8 cellular contexts compared by ENCODE assay signal in genomic region chr7:140304071-140304799, GRCh38.
DNase-seq lines count a peak whose midpoint lies in the region; ATAC-seq, FAIRE-seq and TF ChIP-seq lines count a peak whose summit lies in the region.

No MANE protein-coding gene starts in this region.

- no peak overlapping the region for H3K18ac ChIP-seq in mesenchymal stem cell (ENCODE audit: low read depth in 1 of 2, low read length in 2 of 2)

- H4K91ac ChIP-seq in mesenchymal stem cell (ENCODE audit: low read length): no peak overlapping the region

- no peak overlapping the region for H2BK12ac ChIP-seq in mesenchymal stem cell (ENCODE audit: low read length in 2 of 2)

- H4K8ac ChIP-seq in mesenchymal stem cell (ENCODE audit: low read length): no peak overlapping the region

- no peak for FAIRE-seq in bronchial epithelial cell (lab: Jason Lieb, UNC)

- H2AFZ ChIP-seq in mesenchymal stem cell (ENCODE audit: low read depth, low read length): no peak overlapping the region

- H3K4ac ChIP-seq in mesenchymal stem cell (ENCODE audit: low read depth in 1 of 2, low read length in 2 of 2): no peak overlapping the region

- no peak overlapping the region for H2AK5ac ChIP-seq in mesenchymal stem cell (ENCODE audit: low read length, severe bottlenecking)

- WGBS in mesenchymal stem cell: 96% methylated on average over 6 of the region's 7 CpGs

- no peaks in the 10 kb centered on the region for H3K9me3 ChIP-seq in RWPE2 (ENCODE audit: severe bottlenecking)
- H3K9me3 ChIP-seq in mesenchymal stem cell (ENCODE audit: control insufficient read depth, low read length): no peaks in the 10 kb centered on the region

- H3K14ac ChIP-seq in mesenchymal stem cell (ENCODE audit: low read length in 2 of 2): no peak overlapping the region

- no peak for TF ChIP-seq CTCF in RWPE2 (IDR thresholded peaks at IDR 0.05; ENCODE audit: poor library complexity, severe bottlenecking)
- TF ChIP-seq CTCF in bronchial epithelial cell (IDR thresholded peaks at IDR 0.05; ENCODE audit: insufficient read depth, low read length, severe bottlenecking): peak; percentile 24

- H3K27me3 ChIP-seq in RWPE2 (ENCODE audit: insufficient read depth, poor library complexity, severe bottlenecking) (no peaks in the 10 kb centered on the region), bronchial epithelial cell (ENCODE audit: control insufficient read depth, insufficient read depth, low read length) (no peaks in the 10 kb centered on the region), mesenchymal stem cell (ENCODE audit: control insufficient read depth in 1 of 2, insufficient read depth in 1 of 2, low read length in 2 of 2) (peaks cover 0 to 37% of the 10 kb centered on the region in 2 experiments)

- H2BK15ac ChIP-seq in mesenchymal stem cell (ENCODE audit: low read depth, poor library complexity, severe bottlenecking): no peak overlapping the region

- ATAC-seq in GM21576 (IDR thresholded peaks at IDR 0.05; ENCODE audit: unreplicated experiment): peak; percentile 80
- peak; percentile 42; the same call in 1 of the 3 replicates for ATAC-seq in RWPE2 (ENCODE audit: low read depth)

- no peak overlapping the region for H3K4me2 ChIP-seq in mesenchymal stem cell (ENCODE audit: low read length, poor library complexity, severe bottlenecking)

- H2BK120ac ChIP-seq in mesenchymal stem cell (ENCODE audit: low read depth, low read length): no peak overlapping the region

- H3K4me1 ChIP-seq in RWPE2 (ENCODE audit: insufficient read depth, poor library complexity, severe bottlenecking) (no peaks in the 10 kb centered on the region), mesenchymal stem cell (ENCODE audit: control insufficient read depth, insufficient read depth, low read depth, low read length) (no peaks in the 10 kb centered on the region)

- no peak overlapping the region for H3K23ac ChIP-seq in mesenchymal stem cell (ENCODE audit: low read length in 2 of 2)

- peak overlapping the region; percentile 70 for H3K9ac ChIP-seq in mesenchymal stem cell (ENCODE audit: low read length)

- no peaks in the 10 kb centered on the region for H3K79me1 ChIP-seq in mesenchymal stem cell (replicated peaks; ENCODE audit: low read length, poor library complexity, severe bottlenecking)

- no peak overlapping the region for H2BK5ac ChIP-seq in mesenchymal stem cell (ENCODE audit: low read depth, low read length, poor library complexity, severe bottlenecking)

- no peak overlapping the region for H3K4me3 ChIP-seq in RWPE2 (ENCODE audit: severe bottlenecking)
- H3K4me3 ChIP-seq in bronchial epithelial cell (ENCODE audit: low read depth, low read length): no peak overlapping the region
- H3K4me3 ChIP-seq in mesenchymal stem cell (ENCODE audit: insufficient read depth in 1 of 2, low read depth in 1 of 2, low read length in 2 of 2): no peak overlapping the region

- DNase-seq in COLO668 (lab: John Stamatoyannopoulos, UW; ENCODE audit: unreplicated experiment) (peak; percentile 24), RWPE2 (ENCODE audit: low spot score) (no peak), bronchial epithelial cell (ENCODE audit: low read depth) (peak; percentile 26), mesenchymal stem cell (peak; percentile 9), SKM-1 treated with dmso at 0.1 percent for 144 hours (lab: John Stamatoyannopoulos, UW; ENCODE audit: unreplicated experiment) (no peak), NCI-H1417 treated with DMSO at 0.1 percent for 48 hours (lab: John Stamatoyannopoulos, UW) (no peak), NOMO-1 treated with DMSO at 0.1 percent for 48 hours (lab: John Stamatoyannopoulos, UW; ENCODE audit: unreplicated experiment) (no peak)

- H3K36me3 ChIP-seq in RWPE2 (ENCODE audit: low read depth): no peaks in the 10 kb centered on the region
- no peaks in the 10 kb centered on the region for H3K36me3 ChIP-seq in bronchial epithelial cell (ENCODE audit: control insufficient read depth, insufficient read depth, low read length)
- no peaks in the 10 kb centered on the region for H3K36me3 ChIP-seq in mesenchymal stem cell (ENCODE audit: control insufficient read depth in 1 of 2, insufficient read depth in 2 of 2, low read depth in 1 of 2, low read length in 2 of 2)

- H3K27ac ChIP-seq in RWPE2 (ENCODE audit: poor library complexity, severe bottlenecking): no peak overlapping the region
- H3K27ac ChIP-seq in mesenchymal stem cell (ENCODE audit: low read length, poor library complexity, severe bottlenecking): no peak overlapping the region

Comparison
In these comparisons a context has a peak if more than half of its experiments do, and no peak if none do; other contexts are left out.
1. DNase-seq: peak in COLO668 (single experiment), bronchial epithelial cell (single experiment) and mesenchymal stem cell (single experiment); none in RWPE2 (single experiment), SKM-1 treated with dmso at 0.1 percent for 144 hours (single experiment), NCI-H1417 treated with DMSO at 0.1 percent for 48 hours (single experiment) and NOMO-1 treated with DMSO at 0.1 percent for 48 hours (single experiment).